In the genomic region with DNA sequence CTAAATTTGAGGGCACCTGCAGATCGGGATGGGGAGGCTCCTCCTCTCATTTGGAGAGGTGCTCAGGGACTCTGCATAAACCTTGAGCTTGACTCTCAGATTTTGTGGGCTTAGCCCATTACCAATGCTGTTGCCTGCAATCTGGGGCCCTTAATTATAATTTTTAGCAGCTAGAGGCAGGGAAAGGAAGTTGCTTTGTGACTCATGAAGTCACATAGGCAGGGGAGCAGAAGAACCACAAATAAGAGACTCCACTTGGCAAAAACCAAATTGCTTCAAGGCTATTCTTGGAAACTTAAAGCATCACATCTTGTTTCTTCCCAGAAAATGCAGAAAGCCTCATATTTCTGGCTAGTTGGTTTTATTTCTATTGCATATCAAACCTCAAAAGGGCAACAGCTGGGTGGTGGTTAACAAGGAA, we compare ENCODE assay signal across 9 cellular contexts. TPM values are rescaled to one million over a fixed set of nuclear protein-coding genes. Genes with fewer than 3 reads are reported as not detected.
DNase-seq lines count a peak whose midpoint lies in the region; ATAC-seq and TF ChIP-seq lines count a peak whose summit lies in the region.
"Had no signal": no experiment of that assay in that cellular context is flagged by ENCODE, and none has a peak within 500 bp of the region (broad histone marks: within the 10 kb centered on the region; RNA-seq: fewer than 3 reads in every experiment).

No MANE protein-coding gene starts in this region.

- H3K27ac ChIP-seq in Panc1 (ENCODE audit: low read length) (peak overlapping the region; percentile 6; the same call in 1 of the 2 replicates), skin epidermis (peak overlapping the region in 18 of 21 experiments; percentile 4 to 82 (median 62)), MM.1S (ENCODE audit: low read length) (no peak overlapping the region)
- H3K27ac ChIP-seq: VCaP had no signal

- H3K4me3 ChIP-seq in Panc1 (ENCODE audit: low read depth in 2 of 2, low read length in 2 of 2), result no peak overlapping the region
- H3K4me3 ChIP-seq in skin epidermis, result no peak overlapping the region
- no peak overlapping the region for H3K4me3 ChIP-seq in MM.1S (ENCODE audit: low read length)

- H3K4me3 Mint-ChIP-seq in effector memory CD8-positive, alpha-beta T cell, result peak overlapping the region in 1 of 2 donors; percentile 13

- POLR2A ChIA-PET in Panc1 (lab: Charles Lee), result interaction anchor here (0.5 kb wide), 1 partner anchor 62 kb away, joined by 5 read pairs; no protein-coding TSS in a partner anchor

- peaks cover 46% of the 10 kb centered on the region for H3K4me1 ChIP-seq in Panc1 (ENCODE audit: control insufficient read depth, insufficient read depth, low read length)
- H3K4me1 ChIP-seq in MM.1S (ENCODE audit: low read length), result peaks cover 6% of the 10 kb centered on the region; the same call in 1 of the 2 replicates

- no peaks in the 10 kb centered on the region for H4K20me1 ChIP-seq in MM.1S (ENCODE audit: insufficient read depth, low read length)

- H3K27me3 ChIP-seq in Panc1 (ENCODE audit: control insufficient read depth, insufficient read depth, low read length), result no peaks in the 10 kb centered on the region
- no peaks in the 10 kb centered on the region for H3K27me3 ChIP-seq in MM.1S (replicated peaks; ENCODE audit: insufficient read depth, low read length)

- H3K9me2 ChIP-seq in MM.1S (replicated peaks; ENCODE audit: insufficient read depth, low read length), result no peaks in the 10 kb centered on the region

- H3K4me2 ChIP-seq in MM.1S (ENCODE audit: low read depth, low read length), result no peak overlapping the region

- DNase-seq in GM03348 (ENCODE audit: low spot score) (peak; percentile 80), Panc1 (ENCODE audit: low read depth, low spot score) (no peak), MM.1S (no peak), SW 1271 (lab: John Stamatoyannopoulos, UW) (no peak), head of caudate nucleus (no peak)
- no peak for DNase-seq in effector memory CD8-positive, alpha-beta T cell

- no peaks in the 10 kb centered on the region for H3K79me2 ChIP-seq in MM.1S (ENCODE audit: low read length)

- H3K36me3 ChIP-seq in Panc1 (ENCODE audit: control insufficient read depth, insufficient read depth, low read length), result no peaks in the 10 kb centered on the region; the same call in 1 of the 2 replicates
- H3K36me3 ChIP-seq in MM.1S (replicated peaks; ENCODE audit: insufficient read depth, low read length), result no peaks in the 10 kb centered on the region

- intact Hi-C loops in Panc1 (cut with micrococcal nuclease; ENCODE audit: unreplicated experiment), result no loop called here
- intact Hi-C loops in head of caudate nucleus (cut with DNase I), result no loop called here

- H3K36me3 Mint-ChIP-seq in effector memory CD8-positive, alpha-beta T cell (ENCODE audit: insufficient read depth), result no peaks in the 10 kb centered on the region

- no TSS peak for BruUV-seq in Panc1 (replicated peaks; lab: Mats Ljungman, UMichigan)

- H3F3A ChIP-seq in MM.1S (ENCODE audit: insufficient read depth, low read length), result no peaks in the 10 kb centered on the region

- CTCF ChIA-PET in Panc1 (lab: Charles Lee), result no interaction called here

- in situ Hi-C loops in Panc1 (cut with HindIII; ENCODE audit: low pct_unique_long_range_greater_than_20kb, low sequenced_read_pairs), result no loop called here

- H3K27me3 Mint-ChIP-seq in effector memory CD8-positive, alpha-beta T cell, result no peaks in the 10 kb centered on the region

- H3K27ac Mint-ChIP-seq in effector memory CD8-positive, alpha-beta T cell, result peak overlapping the region; percentile 68 to 79

- H3K9me3 ChIP-seq in Panc1 (ENCODE audit: control insufficient read depth, insufficient read depth, low read depth, low read length) (no peaks in the 10 kb centered on the region), MM.1S (replicated peaks; ENCODE audit: insufficient read depth, low read length) (no peaks in the 10 kb centered on the region)

- H2AFZ ChIP-seq in MM.1S (ENCODE audit: low read length), result no peak overlapping the region

- H3K9me3 Mint-ChIP-seq in effector memory CD8-positive, alpha-beta T cell, result no peaks in the 10 kb centered on the region

- H3K9ac ChIP-seq in MM.1S (ENCODE audit: low read length), result no peak overlapping the region

- TF ChIP-seq CTCF in Panc1 (IDR thresholded peaks at IDR 0.05) (no peak), MM.1S (IDR thresholded peaks at IDR 0.05; ENCODE audit: low read length) (no peak)

- H3K4me1 Mint-ChIP-seq in effector memory CD8-positive, alpha-beta T cell (ENCODE audit: low read depth in 2 of 2), result peaks cover 26 to 28% of the 10 kb centered on the region in 2 donors

- no peak for ATAC-seq in Panc1
- peak; percentile 52 for ATAC-seq in effector memory CD8-positive, alpha-beta T cell (replicated peaks)
- no peak for ATAC-seq in GM19328 (IDR thresholded peaks at IDR 0.05; ENCODE audit: unreplicated experiment)

RNA-seq across cellular contexts. Expression of a gene that starts 46.9 kb away (rescaled TPM):
- total RNA-seq in Panc1 (2021; ENCODE audit: unreplicated experiment), result 199 TPM
- 183 TPM for polyA plus RNA-seq in Panc1 (2012; ENCODE audit: insufficient read length)
